1 cellular context compared by ENCODE assay signal in the genomic region with DNA sequence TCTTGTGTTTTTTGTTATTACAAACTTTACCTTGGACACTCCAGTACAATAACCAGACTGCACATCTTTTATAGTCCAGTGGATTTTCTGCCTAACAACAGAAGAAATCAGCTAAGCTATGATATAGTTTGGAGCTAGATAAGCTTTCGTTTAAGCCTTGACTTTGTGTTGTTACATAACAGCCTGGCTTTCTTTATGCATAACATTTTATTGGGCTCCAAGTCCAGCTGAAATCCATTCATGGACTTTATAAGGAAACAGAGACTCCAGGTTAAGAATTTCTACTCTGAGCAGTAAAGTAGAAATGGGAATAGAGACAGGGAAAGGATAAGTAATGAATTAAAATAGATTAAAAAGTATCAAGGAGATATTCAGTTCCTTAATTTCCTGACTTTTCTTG.
TF ChIP-seq lines count a peak whose summit lies in the region.

No MANE protein-coding gene starts in this region.

TF ChIP-seq in IMR-90, 13 proteins besides CTCF, POLR2A, EP300 and RAD21 (continued from another document):
- TF ChIP-seq, protein P1, sequence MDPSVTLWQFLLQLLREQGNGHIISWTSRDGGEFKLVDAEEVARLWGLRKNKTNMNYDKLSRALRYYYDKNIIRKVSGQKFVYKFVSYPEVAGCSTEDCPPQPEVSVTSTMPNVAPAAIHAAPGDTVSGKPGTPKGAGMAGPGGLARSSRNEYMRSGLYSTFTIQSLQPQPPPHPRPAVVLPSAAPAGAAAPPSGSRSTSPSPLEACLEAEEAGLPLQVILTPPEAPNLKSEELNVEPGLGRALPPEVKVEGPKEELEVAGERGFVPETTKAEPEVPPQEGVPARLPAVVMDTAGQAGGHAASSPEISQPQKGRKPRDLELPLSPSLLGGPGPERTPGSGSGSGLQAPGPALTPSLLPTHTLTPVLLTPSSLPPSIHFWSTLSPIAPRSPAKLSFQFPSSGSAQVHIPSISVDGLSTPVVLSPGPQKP (IDR thresholded peaks at IDR 0.05; ENCODE audit: borderline replicate concordance, low read depth, low read length): no peak
- no peak for TF ChIP-seq NFE2L2 (IDR thresholded peaks at IDR 0.05; ENCODE audit: low read depth, low read length)
- TF ChIP-seq MAFK (IDR thresholded peaks at IDR 0.05; ENCODE audit: low read depth, low read length): no peak
- TF ChIP-seq CHD1 (IDR thresholded peaks at IDR 0.05; ENCODE audit: low read depth, low read length): no peak
- TF ChIP-seq SMC3 (IDR thresholded peaks at IDR 0.05; ENCODE audit: low read depth, low read length): no peak
- TF ChIP-seq, protein P2, sequence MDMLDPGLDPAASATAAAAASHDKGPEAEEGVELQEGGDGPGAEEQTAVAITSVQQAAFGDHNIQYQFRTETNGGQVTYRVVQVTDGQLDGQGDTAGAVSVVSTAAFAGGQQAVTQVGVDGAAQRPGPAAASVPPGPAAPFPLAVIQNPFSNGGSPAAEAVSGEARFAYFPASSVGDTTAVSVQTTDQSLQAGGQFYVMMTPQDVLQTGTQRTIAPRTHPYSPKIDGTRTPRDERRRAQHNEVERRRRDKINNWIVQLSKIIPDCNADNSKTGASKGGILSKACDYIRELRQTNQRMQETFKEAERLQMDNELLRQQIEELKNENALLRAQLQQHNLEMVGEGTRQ (IDR thresholded peaks at IDR 0.05; ENCODE audit: low read depth, low read length): no peak
- TF ChIP-seq BHLHE40 (IDR thresholded peaks at IDR 0.05; ENCODE audit: low read depth, low read length): no peak
- TF ChIP-seq MXI1 (IDR thresholded peaks at IDR 0.05; ENCODE audit: borderline replicate concordance, low read depth, low read length): no peak
- TF ChIP-seq RCOR1 (IDR thresholded peaks at IDR 0.05; ENCODE audit: insufficient replicate concordance, low read length): no peak
